2 cellular contexts compared by ENCODE assay signal in the genomic region with DNA sequence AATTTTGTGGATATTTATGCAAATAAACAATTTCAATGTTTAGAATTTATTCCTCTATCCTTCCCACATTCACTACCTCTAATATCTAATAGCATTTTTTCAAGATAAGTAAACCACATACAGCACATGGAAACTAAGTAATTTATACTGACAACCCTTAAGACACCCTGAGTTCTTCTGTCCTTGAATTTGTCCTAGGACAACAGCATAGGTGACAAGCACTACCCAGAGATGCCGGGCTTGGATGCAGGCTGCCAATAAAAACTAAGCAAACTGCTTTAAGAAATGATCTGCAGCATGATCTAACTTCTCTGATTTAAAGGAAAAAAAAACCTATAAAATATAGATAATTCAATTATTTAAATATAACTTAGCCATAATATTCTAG.
TF ChIP-seq lines count a peak whose summit lies in the region.

No MANE protein-coding gene starts in this region.

TF ChIP-seq in SK-N-SH treated with all-trans-retinoic acid at 6 μM for 48 hours, 23 proteins besides CTCF, POLR2A, EP300 and RAD21 (continued from another document):
- TF ChIP-seq, protein P1, sequence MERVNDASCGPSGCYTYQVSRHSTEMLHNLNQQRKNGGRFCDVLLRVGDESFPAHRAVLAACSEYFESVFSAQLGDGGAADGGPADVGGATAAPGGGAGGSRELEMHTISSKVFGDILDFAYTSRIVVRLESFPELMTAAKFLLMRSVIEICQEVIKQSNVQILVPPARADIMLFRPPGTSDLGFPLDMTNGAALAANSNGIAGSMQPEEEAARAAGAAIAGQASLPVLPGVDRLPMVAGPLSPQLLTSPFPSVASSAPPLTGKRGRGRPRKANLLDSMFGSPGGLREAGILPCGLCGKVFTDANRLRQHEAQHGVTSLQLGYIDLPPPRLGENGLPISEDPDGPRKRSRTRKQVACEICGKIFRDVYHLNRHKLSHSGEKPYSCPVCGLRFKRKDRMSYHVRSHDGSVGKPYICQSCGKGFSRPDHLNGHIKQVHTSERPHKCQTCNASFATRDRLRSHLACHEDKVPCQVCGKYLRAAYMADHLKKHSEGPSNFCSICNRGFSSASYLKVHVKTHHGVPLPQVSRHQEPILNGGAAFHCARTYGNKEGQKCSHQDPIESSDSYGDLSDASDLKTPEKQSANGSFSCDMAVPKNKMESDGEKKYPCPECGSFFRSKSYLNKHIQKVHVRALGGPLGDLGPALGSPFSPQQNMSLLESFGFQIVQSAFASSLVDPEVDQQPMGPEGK (CRISPR knock-in tag; IDR thresholded peaks at IDR 0.05; ENCODE audit: borderline replicate concordance): no peak
- no peak for TF ChIP-seq ZC3H10 (CRISPR knock-in tag; IDR thresholded peaks at IDR 0.05)
- no peak for TF ChIP-seq BACH2 (CRISPR knock-in tag; IDR thresholded peaks at IDR 0.05; ENCODE audit: borderline replicate concordance)
- no peak for TF ChIP-seq ZFP3 (CRISPR knock-in tag; IDR thresholded peaks at IDR 0.05)
- TF ChIP-seq, protein P2, sequence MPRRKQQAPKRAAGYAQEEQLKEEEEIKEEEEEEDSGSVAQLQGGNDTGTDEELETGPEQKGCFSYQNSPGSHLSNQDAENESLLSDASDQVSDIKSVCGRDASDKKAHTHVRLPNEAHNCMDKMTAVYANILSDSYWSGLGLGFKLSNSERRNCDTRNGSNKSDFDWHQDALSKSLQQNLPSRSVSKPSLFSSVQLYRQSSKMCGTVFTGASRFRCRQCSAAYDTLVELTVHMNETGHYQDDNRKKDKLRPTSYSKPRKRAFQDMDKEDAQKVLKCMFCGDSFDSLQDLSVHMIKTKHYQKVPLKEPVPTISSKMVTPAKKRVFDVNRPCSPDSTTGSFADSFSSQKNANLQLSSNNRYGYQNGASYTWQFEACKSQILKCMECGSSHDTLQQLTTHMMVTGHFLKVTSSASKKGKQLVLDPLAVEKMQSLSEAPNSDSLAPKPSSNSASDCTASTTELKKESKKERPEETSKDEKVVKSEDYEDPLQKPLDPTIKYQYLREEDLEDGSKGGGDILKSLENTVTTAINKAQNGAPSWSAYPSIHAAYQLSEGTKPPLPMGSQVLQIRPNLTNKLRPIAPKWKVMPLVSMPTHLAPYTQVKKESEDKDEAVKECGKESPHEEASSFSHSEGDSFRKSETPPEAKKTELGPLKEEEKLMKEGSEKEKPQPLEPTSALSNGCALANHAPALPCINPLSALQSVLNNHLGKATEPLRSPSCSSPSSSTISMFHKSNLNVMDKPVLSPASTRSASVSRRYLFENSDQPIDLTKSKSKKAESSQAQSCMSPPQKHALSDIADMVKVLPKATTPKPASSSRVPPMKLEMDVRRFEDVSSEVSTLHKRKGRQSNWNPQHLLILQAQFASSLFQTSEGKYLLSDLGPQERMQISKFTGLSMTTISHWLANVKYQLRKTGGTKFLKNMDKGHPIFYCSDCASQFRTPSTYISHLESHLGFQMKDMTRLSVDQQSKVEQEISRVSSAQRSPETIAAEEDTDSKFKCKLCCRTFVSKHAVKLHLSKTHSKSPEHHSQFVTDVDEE (CRISPR knock-in tag; IDR thresholded peaks at IDR 0.05): no peak
- no peak for TF ChIP-seq GLIS3 (CRISPR knock-in tag; IDR thresholded peaks at IDR 0.05)
- no peak for TF ChIP-seq PPARA (CRISPR knock-in tag; IDR thresholded peaks at IDR 0.05; ENCODE audit: borderline replicate concordance)
- no peak for TF ChIP-seq TCF4 (CRISPR knock-in tag; IDR thresholded peaks at IDR 0.05; ENCODE audit: borderline replicate concordance)
- TF ChIP-seq SNAI2 (CRISPR knock-in tag; IDR thresholded peaks at IDR 0.05): no peak
- no peak for TF ChIP-seq CSDC2 (CRISPR knock-in tag; IDR thresholded peaks at IDR 0.05)
- no peak for TF ChIP-seq ZNF565 (CRISPR knock-in tag; conservative IDR thresholded peaks at IDR 0.05; ENCODE audit: low read depth)
- no peak for TF ChIP-seq ZNF70 (CRISPR knock-in tag; IDR thresholded peaks at IDR 0.05)
- no peak for TF ChIP-seq ZNF8 (CRISPR knock-in tag; IDR thresholded peaks at IDR 0.05)
- no peak for TF ChIP-seq ZFP30 (CRISPR knock-in tag; IDR thresholded peaks at IDR 0.05)
- TF ChIP-seq TOX (CRISPR knock-in tag; IDR thresholded peaks at IDR 0.05; ENCODE audit: borderline replicate concordance): no peak
- TF ChIP-seq, protein P3, sequence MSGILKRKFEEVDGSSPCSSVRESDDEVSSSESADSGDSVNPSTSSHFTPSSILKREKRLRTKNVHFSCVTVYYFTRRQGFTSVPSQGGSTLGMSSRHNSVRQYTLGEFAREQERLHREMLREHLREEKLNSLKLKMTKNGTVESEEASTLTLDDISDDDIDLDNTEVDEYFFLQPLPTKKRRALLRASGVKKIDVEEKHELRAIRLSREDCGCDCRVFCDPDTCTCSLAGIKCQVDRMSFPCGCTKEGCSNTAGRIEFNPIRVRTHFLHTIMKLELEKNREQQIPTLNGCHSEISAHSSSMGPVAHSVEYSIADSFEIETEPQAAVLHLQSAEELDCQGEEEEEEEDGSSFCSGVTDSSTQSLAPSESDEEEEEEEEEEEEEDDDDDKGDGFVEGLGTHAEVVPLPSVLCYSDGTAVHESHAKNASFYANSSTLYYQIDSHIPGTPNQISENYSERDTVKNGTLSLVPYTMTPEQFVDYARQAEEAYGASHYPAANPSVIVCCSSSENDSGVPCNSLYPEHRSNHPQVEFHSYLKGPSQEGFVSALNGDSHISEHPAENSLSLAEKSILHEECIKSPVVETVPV (CRISPR knock-in tag; IDR thresholded peaks at IDR 0.05): no peak

TF ChIP-seq in GM23338, 12 proteins besides CTCF, POLR2A, EP300 and RAD21:
- TF ChIP-seq, protein P4, sequence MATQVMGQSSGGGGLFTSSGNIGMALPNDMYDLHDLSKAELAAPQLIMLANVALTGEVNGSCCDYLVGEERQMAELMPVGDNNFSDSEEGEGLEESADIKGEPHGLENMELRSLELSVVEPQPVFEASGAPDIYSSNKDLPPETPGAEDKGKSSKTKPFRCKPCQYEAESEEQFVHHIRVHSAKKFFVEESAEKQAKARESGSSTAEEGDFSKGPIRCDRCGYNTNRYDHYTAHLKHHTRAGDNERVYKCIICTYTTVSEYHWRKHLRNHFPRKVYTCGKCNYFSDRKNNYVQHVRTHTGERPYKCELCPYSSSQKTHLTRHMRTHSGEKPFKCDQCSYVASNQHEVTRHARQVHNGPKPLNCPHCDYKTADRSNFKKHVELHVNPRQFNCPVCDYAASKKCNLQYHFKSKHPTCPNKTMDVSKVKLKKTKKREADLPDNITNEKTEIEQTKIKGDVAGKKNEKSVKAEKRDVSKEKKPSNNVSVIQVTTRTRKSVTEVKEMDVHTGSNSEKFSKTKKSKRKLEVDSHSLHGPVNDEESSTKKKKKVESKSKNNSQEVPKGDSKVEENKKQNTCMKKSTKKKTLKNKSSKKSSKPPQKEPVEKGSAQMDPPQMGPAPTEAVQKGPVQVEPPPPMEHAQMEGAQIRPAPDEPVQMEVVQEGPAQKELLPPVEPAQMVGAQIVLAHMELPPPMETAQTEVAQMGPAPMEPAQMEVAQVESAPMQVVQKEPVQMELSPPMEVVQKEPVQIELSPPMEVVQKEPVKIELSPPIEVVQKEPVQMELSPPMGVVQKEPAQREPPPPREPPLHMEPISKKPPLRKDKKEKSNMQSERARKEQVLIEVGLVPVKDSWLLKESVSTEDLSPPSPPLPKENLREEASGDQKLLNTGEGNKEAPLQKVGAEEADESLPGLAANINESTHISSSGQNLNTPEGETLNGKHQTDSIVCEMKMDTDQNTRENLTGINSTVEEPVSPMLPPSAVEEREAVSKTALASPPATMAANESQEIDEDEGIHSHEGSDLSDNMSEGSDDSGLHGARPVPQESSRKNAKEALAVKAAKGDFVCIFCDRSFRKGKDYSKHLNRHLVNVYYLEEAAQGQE (IDR thresholded peaks at IDR 0.05; ENCODE audit: unreplicated experiment): no peak
- no peak for TF ChIP-seq JUNB (IDR thresholded peaks at IDR 0.05; ENCODE audit: unreplicated experiment)
- no peak for TF ChIP-seq POLR2AphosphoS5 (IDR thresholded peaks at IDR 0.05; ENCODE audit: low read depth)
- TF ChIP-seq EZH2phosphoT487 (IDR thresholded peaks at IDR 0.05; ENCODE audit: unreplicated experiment): no peak
- TF ChIP-seq, protein P5, sequence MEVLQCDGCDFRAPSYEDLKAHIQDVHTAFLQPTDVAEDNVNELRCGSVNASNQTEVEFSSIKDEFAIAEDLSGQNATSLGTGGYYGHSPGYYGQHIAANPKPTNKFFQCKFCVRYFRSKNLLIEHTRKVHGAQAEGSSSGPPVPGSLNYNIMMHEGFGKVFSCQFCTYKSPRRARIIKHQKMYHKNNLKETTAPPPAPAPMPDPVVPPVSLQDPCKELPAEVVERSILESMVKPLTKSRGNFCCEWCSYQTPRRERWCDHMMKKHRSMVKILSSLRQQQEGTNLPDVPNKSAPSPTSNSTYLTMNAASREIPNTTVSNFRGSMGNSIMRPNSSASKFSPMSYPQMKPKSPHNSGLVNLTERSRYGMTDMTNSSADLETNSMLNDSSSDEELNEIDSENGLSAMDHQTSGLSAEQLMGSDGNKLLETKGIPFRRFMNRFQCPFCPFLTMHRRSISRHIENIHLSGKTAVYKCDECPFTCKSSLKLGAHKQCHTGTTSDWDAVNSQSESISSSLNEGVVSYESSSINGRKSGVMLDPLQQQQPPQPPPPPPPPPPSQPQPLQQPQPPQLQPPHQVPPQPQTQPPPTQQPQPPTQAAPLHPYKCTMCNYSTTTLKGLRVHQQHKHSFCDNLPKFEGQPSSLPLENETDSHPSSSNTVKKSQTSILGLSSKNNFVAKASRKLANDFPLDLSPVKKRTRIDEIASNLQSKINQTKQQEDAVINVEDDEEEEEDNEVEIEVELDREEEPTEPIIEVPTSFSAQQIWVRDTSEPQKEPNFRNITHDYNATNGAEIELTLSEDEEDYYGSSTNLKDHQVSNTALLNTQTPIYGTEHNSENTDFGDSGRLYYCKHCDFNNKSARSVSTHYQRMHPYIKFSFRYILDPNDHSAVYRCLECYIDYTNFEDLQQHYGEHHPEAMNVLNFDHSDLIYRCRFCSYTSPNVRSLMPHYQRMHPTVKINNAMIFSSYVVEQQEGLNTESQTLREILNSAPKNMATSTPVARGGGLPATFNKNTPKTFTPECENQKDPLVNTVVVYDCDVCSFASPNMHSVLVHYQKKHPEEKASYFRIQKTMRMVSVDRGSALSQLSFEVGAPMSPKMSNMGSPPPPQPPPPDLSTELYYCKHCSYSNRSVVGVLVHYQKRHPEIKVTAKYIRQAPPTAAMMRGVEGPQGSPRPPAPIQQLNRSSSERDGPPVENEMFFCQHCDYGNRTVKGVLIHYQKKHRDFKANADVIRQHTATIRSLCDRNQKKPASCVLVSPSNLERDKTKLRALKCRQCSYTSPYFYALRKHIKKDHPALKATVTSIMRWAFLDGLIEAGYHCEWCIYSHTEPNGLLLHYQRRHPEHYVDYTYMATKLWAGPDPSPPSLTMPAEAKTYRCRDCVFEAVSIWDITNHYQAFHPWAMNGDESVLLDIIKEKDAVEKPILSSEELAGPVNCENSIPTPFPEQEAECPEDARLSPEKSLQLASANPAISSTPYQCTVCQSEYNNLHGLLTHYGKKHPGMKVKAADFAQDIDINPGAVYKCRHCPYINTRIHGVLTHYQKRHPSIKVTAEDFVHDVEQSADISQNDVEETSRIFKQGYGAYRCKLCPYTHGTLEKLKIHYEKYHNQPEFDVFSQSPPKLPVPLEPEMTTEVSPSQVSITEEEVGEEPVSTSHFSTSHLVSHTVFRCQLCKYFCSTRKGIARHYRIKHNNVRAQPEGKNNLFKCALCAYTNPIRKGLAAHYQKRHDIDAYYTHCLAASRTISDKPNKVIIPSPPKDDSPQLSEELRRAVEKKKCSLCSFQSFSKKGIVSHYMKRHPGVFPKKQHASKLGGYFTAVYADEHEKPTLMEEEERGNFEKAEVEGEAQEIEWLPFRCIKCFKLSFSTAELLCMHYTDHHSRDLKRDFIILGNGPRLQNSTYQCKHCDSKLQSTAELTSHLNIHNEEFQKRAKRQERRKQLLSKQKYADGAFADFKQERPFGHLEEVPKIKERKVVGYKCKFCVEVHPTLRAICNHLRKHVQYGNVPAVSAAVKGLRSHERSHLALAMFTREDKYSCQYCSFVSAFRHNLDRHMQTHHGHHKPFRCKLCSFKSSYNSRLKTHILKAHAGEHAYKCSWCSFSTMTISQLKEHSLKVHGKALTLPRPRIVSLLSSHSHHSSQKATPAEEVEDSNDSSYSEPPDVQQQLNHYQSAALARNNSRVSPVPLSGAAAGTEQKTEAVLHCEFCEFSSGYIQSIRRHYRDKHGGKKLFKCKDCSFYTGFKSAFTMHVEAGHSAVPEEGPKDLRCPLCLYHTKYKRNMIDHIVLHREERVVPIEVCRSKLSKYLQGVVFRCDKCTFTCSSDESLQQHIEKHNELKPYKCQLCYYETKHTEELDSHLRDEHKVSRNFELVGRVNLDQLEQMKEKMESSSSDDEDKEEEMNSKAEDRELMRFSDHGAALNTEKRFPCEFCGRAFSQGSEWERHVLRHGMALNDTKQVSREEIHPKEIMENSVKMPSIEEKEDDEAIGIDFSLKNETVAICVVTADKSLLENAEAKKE (CRISPR knock-in tag; IDR thresholded peaks at IDR 0.05): no peak
- TF ChIP-seq, protein P6, sequence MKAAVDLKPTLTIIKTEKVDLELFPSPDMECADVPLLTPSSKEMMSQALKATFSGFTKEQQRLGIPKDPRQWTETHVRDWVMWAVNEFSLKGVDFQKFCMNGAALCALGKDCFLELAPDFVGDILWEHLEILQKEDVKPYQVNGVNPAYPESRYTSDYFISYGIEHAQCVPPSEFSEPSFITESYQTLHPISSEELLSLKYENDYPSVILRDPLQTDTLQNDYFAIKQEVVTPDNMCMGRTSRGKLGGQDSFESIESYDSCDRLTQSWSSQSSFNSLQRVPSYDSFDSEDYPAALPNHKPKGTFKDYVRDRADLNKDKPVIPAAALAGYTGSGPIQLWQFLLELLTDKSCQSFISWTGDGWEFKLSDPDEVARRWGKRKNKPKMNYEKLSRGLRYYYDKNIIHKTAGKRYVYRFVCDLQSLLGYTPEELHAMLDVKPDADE (IDR thresholded peaks at IDR 0.05): no peak
- no peak for TF ChIP-seq ZNF331 (CRISPR knock-in tag; IDR thresholded peaks at IDR 0.05; ENCODE audit: low read depth)
- no peak for TF ChIP-seq NANOG (IDR thresholded peaks at IDR 0.05; ENCODE audit: borderline replicate concordance)
- TF ChIP-seq CREB1 (CRISPR knock-in tag; IDR thresholded peaks at IDR 0.05; ENCODE audit: low read depth): no peak
- no peak for TF ChIP-seq STAT1 (IDR thresholded peaks at IDR 0.05; ENCODE audit: unreplicated experiment)
- no peak for TF ChIP-seq ZNF114 (CRISPR knock-in tag; IDR thresholded peaks at IDR 0.05)
- no peak for TF ChIP-seq EZH2 (IDR thresholded peaks at IDR 0.05; ENCODE audit: low read depth, unreplicated experiment)
